ENCODE assay signal across 8 cellular contexts in the genomic region with DNA sequence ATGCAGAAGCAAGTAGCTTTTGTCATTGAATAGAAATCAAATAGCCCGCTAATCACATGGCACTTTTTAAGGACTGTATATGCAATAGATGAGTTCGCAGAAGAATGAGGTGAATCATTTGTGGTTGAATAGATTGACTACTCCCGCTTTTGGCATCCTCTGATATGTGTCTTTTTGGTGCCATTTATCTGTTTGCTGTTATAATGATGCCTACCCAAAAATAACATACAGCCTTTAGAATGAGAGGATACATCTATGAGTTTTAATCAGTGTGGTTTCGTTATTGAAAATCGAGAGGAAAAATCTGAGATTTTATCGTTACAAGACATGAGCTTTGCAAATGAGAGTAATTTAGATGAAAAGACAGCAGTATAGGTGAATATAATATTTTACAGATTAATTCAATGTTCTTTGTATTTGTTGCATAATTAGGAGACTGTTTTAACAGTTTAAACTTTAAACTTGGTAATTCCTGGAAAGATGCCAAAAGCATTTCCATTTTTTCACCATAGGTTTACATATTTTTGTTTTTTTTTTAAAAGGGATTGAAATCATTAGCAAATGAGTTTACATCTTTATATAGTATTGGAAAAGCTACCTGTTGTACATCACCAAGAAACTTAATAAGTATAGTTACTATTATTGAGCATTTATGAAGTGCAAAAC. TPM values are rescaled to one million over a fixed set of nuclear protein-coding genes. Genes with fewer than 3 reads are reported as not detected.
DNase-seq lines count a peak whose midpoint lies in the region; ATAC-seq and TF ChIP-seq lines count a peak whose summit lies in the region.

No MANE protein-coding gene starts in this region.

- ATAC-seq in GM18858 (IDR thresholded peaks at IDR 0.05; ENCODE audit: unreplicated experiment) (no peak), GM18505 (IDR thresholded peaks at IDR 0.05; ENCODE audit: unreplicated experiment) (no peak)

- H3K36me3 Mint-ChIP-seq in neural progenitor cell = peaks cover 5% of the 10 kb centered on the region

- POLR2A ChIA-PET in GM10248 (lab: Yijun Ruan, JAX) = interaction anchor here (0.8 kb wide), 1 partner anchor 23 kb away, joined by 3 read pairs; no protein-coding TSS in a partner anchor

- peaks cover 1% of the 10 kb centered on the region for H3K9me3 Mint-ChIP-seq in neural progenitor cell

- H3K4me3 ChIP-seq in Peyer's patch (peak overlapping the region; percentile 86 to 98 (median 93)), neural progenitor cell (peak overlapping the region; percentile 98)
- peak overlapping the region; percentile 96 for H3K4me3 ChIP-seq in effector memory CD4-positive, alpha-beta T cell (ENCODE audit: insufficient read depth, low read depth, low read length, poor library complexity, severe bottlenecking)

- H3K4me1 Mint-ChIP-seq in neural progenitor cell = peaks cover 18% of the 10 kb centered on the region

- H3K27ac ChIP-seq in Peyer's patch (peak overlapping the region in 2 of 4 donors; percentile 91 to 93), neural progenitor cell (no peak overlapping the region)
- H3K27ac ChIP-seq in effector memory CD4-positive, alpha-beta T cell (ENCODE audit: insufficient read depth, low read length, poor library complexity, severe bottlenecking) = peak overlapping the region; percentile 76

- H3K36me3 ChIP-seq in Peyer's patch (no peaks in the 10 kb centered on the region), neural progenitor cell (no peaks in the 10 kb centered on the region)
- peaks cover 2% of the 10 kb centered on the region for H3K36me3 ChIP-seq in effector memory CD4-positive, alpha-beta T cell (ENCODE audit: control insufficient read depth, insufficient read depth, low read length)

- no peak overlapping the region for H2AFZ ChIP-seq in neural progenitor cell (replicated peaks)

- peak overlapping the region; percentile 94 for H3K4me2 ChIP-seq in neural progenitor cell

- DNase-seq in SIG-M5 treated with dmso at 0.1 percent for 504 hours (lab: John Stamatoyannopoulos, UW; ENCODE audit: unreplicated experiment) (peak; percentile 57), SIG-M5 (lab: John Stamatoyannopoulos, UW) (no peak), Peyer's patch (no peak), neural progenitor cell (ENCODE audit: low spot score) (no peak), GM10248 (ENCODE audit: extremely low spot score) (no peak)
- no peak for DNase-seq in effector memory CD4-positive, alpha-beta T cell

- H3K27me3 Mint-ChIP-seq in neural progenitor cell (ENCODE audit: insufficient read depth, low read depth) = peaks cover 3% of the 10 kb centered on the region

- CTCF ChIA-PET in GM10248 (lab: Yijun Ruan, JAX) = interaction anchor here (0.8 to 3.9 kb wide), 9 partner anchors 10 to 262 kb away, joined by 3 to 25 read pairs (median 4); no protein-coding TSS in a partner anchor

- TF ChIP-seq POLR2A in Peyer's patch (IDR thresholded peaks at IDR 0.05) (no peak), GM18505 (IDR thresholded peaks at IDR 0.05; ENCODE audit: borderline replicate concordance, extremely low read depth, insufficient read depth, insufficient read length) (no peak)

- H3K4me1 ChIP-seq in Peyer's patch (peaks cover 0 to 6% (median 2%) of the 10 kb centered on the region in 4 donors), neural progenitor cell (peaks cover 16% of the 10 kb centered on the region)
- H3K4me1 ChIP-seq in effector memory CD4-positive, alpha-beta T cell (ENCODE audit: control insufficient read depth, insufficient read depth, low read length, poor library complexity, severe bottlenecking) = peaks cover 2% of the 10 kb centered on the region

- peaks cover 28% of the 10 kb centered on the region for H4K20me1 ChIP-seq in neural progenitor cell (ENCODE audit: low read depth)

- TF ChIP-seq CTCF in Peyer's patch (IDR thresholded peaks at IDR 0.05) = no peak
- TF ChIP-seq CTCF in neural progenitor cell (IDR thresholded peaks at IDR 0.05) = no peak
- no peak for TF ChIP-seq CTCF in GM10248 (IDR thresholded peaks at IDR 0.05; ENCODE audit: control extremely low read depth, extremely low read depth, low read depth, missing control alignments)

- no peak overlapping the region for H3K27ac Mint-ChIP-seq in neural progenitor cell

- H3K9me3 ChIP-seq in Peyer's patch (no peaks in the 10 kb centered on the region), neural progenitor cell (ENCODE audit: low read depth) (no peaks in the 10 kb centered on the region)
- H3K9me3 ChIP-seq in effector memory CD4-positive, alpha-beta T cell (ENCODE audit: control insufficient read depth, low read length) = no peaks in the 10 kb centered on the region

- peaks cover 30% of the 10 kb centered on the region for H3K79me2 ChIP-seq in neural progenitor cell (ENCODE audit: low read depth)

- H3F3A ChIP-seq in neural progenitor cell (ENCODE audit: low read depth) = peaks cover 16% of the 10 kb centered on the region

- H3K27me3 ChIP-seq in Peyer's patch = no peaks in the 10 kb centered on the region
- no peaks in the 10 kb centered on the region for H3K27me3 ChIP-seq in effector memory CD4-positive, alpha-beta T cell (replicated peaks; ENCODE audit: control insufficient read depth, insufficient read depth, low read length, poor library complexity, severe bottlenecking)
- H3K27me3 ChIP-seq in neural progenitor cell = peaks cover 42% of the 10 kb centered on the region

- H3K4me3 Mint-ChIP-seq in neural progenitor cell = peak overlapping the region; percentile 96

- H3K9ac ChIP-seq in neural progenitor cell = no peak overlapping the region

RNA-seq across cellular contexts. Expression of a gene that starts 1.8 kb away (rescaled TPM):
- total RNA-seq in Peyer's patch = 10 to 100 TPM; 14.0 to 30.5 (median 18.0) TPM
- total RNA-seq in neural progenitor cell (ENCODE audit: low replicate concordance) = 14.3 and 15.9 TPM in 2 replicates
